8 cellular contexts compared by ENCODE assay signal in the genomic region with DNA sequence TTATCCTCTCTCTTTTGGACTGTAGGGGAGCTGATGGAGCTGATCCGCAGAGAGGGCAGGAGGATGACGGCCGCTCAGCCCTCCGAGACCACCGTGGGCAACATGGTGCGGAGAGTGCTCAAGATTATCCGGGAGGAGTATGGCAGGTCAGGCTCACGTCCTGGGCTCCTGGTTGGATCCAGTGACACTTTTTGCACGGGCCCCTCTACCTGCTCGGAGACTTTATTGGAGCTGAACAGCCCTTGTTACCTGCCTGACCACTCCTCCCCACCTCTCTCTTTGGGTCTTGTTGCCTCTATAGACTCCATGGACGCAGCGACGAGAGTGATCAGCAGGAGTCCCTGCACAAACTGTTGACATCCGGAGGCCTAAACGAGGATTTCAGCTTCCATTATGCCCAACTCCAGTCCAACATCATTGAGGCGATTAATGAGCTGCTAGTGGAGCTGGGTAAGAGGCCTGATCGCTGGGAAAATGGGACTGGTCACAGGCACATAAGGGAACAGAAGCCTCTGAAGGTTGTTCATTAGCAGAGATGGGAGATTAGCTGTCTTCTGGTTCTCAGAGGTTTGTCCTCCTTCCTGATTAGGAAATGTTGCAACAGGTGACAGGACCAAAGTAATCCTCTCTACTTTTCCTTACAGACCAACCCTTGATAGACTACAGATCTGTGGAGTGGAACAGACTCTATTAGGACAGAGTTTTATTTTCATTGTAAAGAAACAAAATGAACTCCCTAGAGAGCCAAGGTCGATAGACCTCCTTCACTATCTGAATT. TPM values are rescaled to one million over a fixed set of nuclear protein-coding genes. Genes with fewer than 3 reads are reported as not detected.
A peak's percentile ranks its signal among the peaks of the same experiment; 100 is the strongest.
DNase-seq lines count a peak whose midpoint lies in the region; ATAC-seq, FAIRE-seq and TF ChIP-seq lines count a peak whose summit lies in the region.

No MANE protein-coding gene starts in this region.

- H2AFZ ChIP-seq in endothelial cell of umbilical vein (ENCODE audit: low read depth, low read length): no peak overlapping the region

- POLR2A ChIA-PET in endothelial cell of umbilical vein (lab: Charles Lee): interaction anchor here (1.0 to 1.8 kb wide), 5 partner anchors 8 to 54 kb away, joined by 3 to 7 read pairs (median 3); a partner anchor contains a TSS

- H3K4me2 ChIP-seq in endothelial cell of umbilical vein (ENCODE audit: insufficient read depth, low read length): peak overlapping the region; percentile 90

- no peak for ATAC-seq in GM19452 (IDR thresholded peaks at IDR 0.05; ENCODE audit: unreplicated experiment)

- H3K27ac ChIP-seq in Peyer's patch (peak overlapping the region; percentile 74 to 83 (median 79)), endothelial cell of umbilical vein (ENCODE audit: insufficient read depth, low read depth, low read length) (peak overlapping the region; percentile 64)

- H4K20me1 ChIP-seq in endothelial cell of umbilical vein (replicated peaks; ENCODE audit: control insufficient read depth, extremely low read depth, insufficient read depth, low read length): no peaks in the 10 kb centered on the region

- TF ChIP-seq CTCF in GM12875 (IDR thresholded peaks at IDR 0.05; ENCODE audit: borderline replicate concordance, insufficient read depth, low read depth, low read length) (no peak), Peyer's patch (IDR thresholded peaks at IDR 0.05) (no peak), endothelial cell of umbilical vein (IDR thresholded peaks at IDR 0.05; ENCODE audit: extremely low read depth in 1 of 2, insufficient read depth in 1 of 2, low read depth in 1 of 2, low read length in 2 of 2) (no peak), osteocyte (IDR thresholded peaks at IDR 0.05) (no peak)

- peaks cover 41% of the 10 kb centered on the region for H3K36me3 Mint-ChIP-seq in osteocyte (ENCODE audit: unreplicated experiment)

- H3K9ac ChIP-seq in endothelial cell of umbilical vein (replicated peaks; ENCODE audit: extremely low read depth, insufficient read depth, low read length): peak overlapping the region; percentile 74

- H3K4me3 Mint-ChIP-seq in osteocyte (ENCODE audit: unreplicated experiment): peak overlapping the region; percentile 100

- peaks cover 14% of the 10 kb centered on the region for H3K27me3 Mint-ChIP-seq in osteocyte (ENCODE audit: unreplicated experiment)

- H3K36me3 ChIP-seq in Peyer's patch: peaks cover 0 to 34% (median 0%) of the 10 kb centered on the region in 3 donors
- H3K36me3 ChIP-seq in endothelial cell of umbilical vein (ENCODE audit: control insufficient read depth in 2 of 2, extremely low read depth in 1 of 2, insufficient read depth in 2 of 2, low read length in 2 of 2): peaks cover 13 to 16% of the 10 kb centered on the region in 2 experiments

- CTCF ChIA-PET in endothelial cell of umbilical vein (lab: Charles Lee): interaction anchor here (0.8 to 2.6 kb wide), 17 partner anchors 8 to 97 kb away, joined by 3 to 23 read pairs (median 3); a partner anchor contains a TSS

- BruUV-seq in endothelial cell of umbilical vein (replicated peaks; lab: Mats Ljungman, UMichigan): TSS peak; percentile 50

- H3K9me3 ChIP-seq in Peyer's patch (no peaks in the 10 kb centered on the region), endothelial cell of umbilical vein (replicated peaks; ENCODE audit: control insufficient read depth, insufficient read depth, low read length) (no peaks in the 10 kb centered on the region)

- peaks cover 29% of the 10 kb centered on the region for H3K4me1 Mint-ChIP-seq in osteocyte (ENCODE audit: unreplicated experiment)

- no peaks in the 10 kb centered on the region for H3K9me3 Mint-ChIP-seq in osteocyte (ENCODE audit: unreplicated experiment)

- TF ChIP-seq POLR2A in Peyer's patch (IDR thresholded peaks at IDR 0.05) (no peak), endothelial cell of umbilical vein (IDR thresholded peaks at IDR 0.05; ENCODE audit: low read depth, low read length) (peak; percentile 60)

- dilution Hi-C loops in endothelial cell of umbilical vein (cut with MboI; ENCODE audit: extremely low pct_ligation_motif_present, low sequenced_read_pairs): no loop called here

- H3K9me1 ChIP-seq in endothelial cell of umbilical vein (replicated peaks; ENCODE audit: control insufficient read depth, extremely low read depth, insufficient read depth, low read length): no peaks in the 10 kb centered on the region

- H3K4me1 ChIP-seq in Peyer's patch (peaks cover 0 to 10% (median 0%) of the 10 kb centered on the region in 4 donors), endothelial cell of umbilical vein (ENCODE audit: control insufficient read depth, extremely low read depth, insufficient read depth, low read length) (peaks cover 26% of the 10 kb centered on the region)

- no peaks in the 10 kb centered on the region for H3K27me3 ChIP-seq in Peyer's patch
- no peaks in the 10 kb centered on the region for H3K27me3 ChIP-seq in endothelial cell of umbilical vein (ENCODE audit: control insufficient read depth in 2 of 2, insufficient read depth in 2 of 2, low read length in 2 of 2)

- H3K27ac Mint-ChIP-seq in osteocyte (ENCODE audit: unreplicated experiment): peak overlapping the region; percentile 85

- intact Hi-C loops in endothelial cell of umbilical vein (cut with micrococcal nuclease): loop anchor here (1.0 to 5.0 kb wide), 5 partner anchors 8 to 64 kb away; a partner anchor contains a TSS

- peaks cover 37% of the 10 kb centered on the region for H3K79me2 ChIP-seq in endothelial cell of umbilical vein (ENCODE audit: control insufficient read depth, insufficient read depth, low read length)

- peak overlapping the region; percentile 89 for H3K4me3 ChIP-seq in GM12875 (ENCODE audit: low read depth, low read length)
- H3K4me3 ChIP-seq in Peyer's patch: peak overlapping the region; percentile 61 to 96 (median 76)
- peak overlapping the region; percentile 43 to 76 (median 59) for H3K4me3 ChIP-seq in endothelial cell of umbilical vein (replicated peaks in 1 of 3; ENCODE audit: insufficient read depth in 1 of 3, low read depth in 1 of 3, low read length in 3 of 3)

- DNase-seq in Peyer's patch (peak in 1 of 3 donors; percentile 54), endothelial cell of umbilical vein (ENCODE audit: low read depth, low spot score) (peak; percentile 42), osteocyte (ENCODE audit: extremely low spot score, unreplicated experiment) (no peak), cerebellar cortex (ENCODE audit: low spot score) (no peak), medulla oblongata (ENCODE audit: extremely low spot score) (no peak), NCI-H1092 (lab: John Stamatoyannopoulos, UW) (no peak)

- FAIRE-seq in endothelial cell of umbilical vein (lab: Jason Lieb, UNC): peak; percentile 77

TF ChIP-seq in endothelial cell of umbilical vein, 7 proteins besides CTCF, POLR2A, EP300 and RAD21:
- TF ChIP-seq, protein P1, sequence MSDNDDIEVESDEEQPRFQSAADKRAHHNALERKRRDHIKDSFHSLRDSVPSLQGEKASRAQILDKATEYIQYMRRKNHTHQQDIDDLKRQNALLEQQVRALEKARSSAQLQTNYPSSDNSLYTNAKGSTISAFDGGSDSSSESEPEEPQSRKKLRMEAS (IDR thresholded peaks at IDR 0.05; ENCODE audit: insufficient read depth, insufficient read length): no peak
- TF ChIP-seq JUN (IDR thresholded peaks at IDR 0.05; ENCODE audit: borderline replicate concordance, insufficient read depth, insufficient read length, low read depth): no peak
TF ChIP-seq in endothelial cell of umbilical vein: peak in this region for 0.

RNA-seq across cellular contexts. Expression of a gene that starts 0.7 kb away (rescaled TPM):
- total RNA-seq in Peyer's patch (10 to 100 TPM; 32.3 to 38.6 (median 34.7) TPM), endothelial cell of umbilical vein (97.0 and 103 TPM in 2 replicates), osteocyte (44.4 and 46.7 TPM in 2 replicates)
- polyA plus RNA-seq in endothelial cell of umbilical vein: 143 and 146 TPM in 2 replicates
- polyA plus RNA-seq in endothelial cell of umbilical vein (2011; cell fraction: cytosol; rRNA removed): 124 and 125 TPM in 2 replicates
- 101 and 104 TPM in 2 replicates for polyA plus RNA-seq in endothelial cell of umbilical vein (2011; cell fraction: nucleus; rRNA removed)
- polyA plus RNA-seq in endothelial cell of umbilical vein (2012): 71.5 and 81.7 TPM in 2 replicates
- 89.0 and 115 TPM in 2 replicates for polyA minus RNA-seq in endothelial cell of umbilical vein
- 36.6 TPM for polyA minus RNA-seq in endothelial cell of umbilical vein (2011; cell fraction: cytosol; rRNA and poly(A)+ RNA removed)
- polyA minus RNA-seq in endothelial cell of umbilical vein (2011; cell fraction: nucleus; rRNA and poly(A)+ RNA removed): 65.0 and 65.2 TPM in 2 replicates

RNA-seq across cellular contexts. Expression of a gene that starts 47.8 kb away (rescaled TPM):
- total RNA-seq in Peyer's patch (10 to 100 TPM; 40.6 to 57.0 (median 48.5) TPM), endothelial cell of umbilical vein (14.6 and 16.5 TPM in 2 replicates), osteocyte (21.8 and 22.9 TPM in 2 replicates)
- 4.6 and 4.8 TPM in 2 replicates for polyA plus RNA-seq in endothelial cell of umbilical vein
- 4.8 and 5.3 TPM in 2 replicates for polyA plus RNA-seq in endothelial cell of umbilical vein (2011; cell fraction: cytosol; rRNA removed)
- 17.2 and 19.0 TPM in 2 replicates for polyA plus RNA-seq in endothelial cell of umbilical vein (2011; cell fraction: nucleus; rRNA removed)
- polyA plus RNA-seq in endothelial cell of umbilical vein (2012): 7.7 and 8.2 TPM in 2 replicates
- polyA minus RNA-seq in endothelial cell of umbilical vein: 20.0 and 27.1 TPM in 2 replicates
- polyA minus RNA-seq in endothelial cell of umbilical vein (2011; cell fraction: cytosol; rRNA and poly(A)+ RNA removed): 10.9 TPM
- polyA minus RNA-seq in endothelial cell of umbilical vein (2011; cell fraction: nucleus; rRNA and poly(A)+ RNA removed): 19.0 and 23.3 TPM in 2 replicates

RNA-seq across cellular contexts. Expression of a gene that starts 48.0 kb away (rescaled TPM):
- 10 to 100 TPM in 2 of 4 donors, 1 to 10 TPM in 2; 7.3 to 28.1 (median 10.8) TPM for total RNA-seq in Peyer's patch
- 206 and 254 TPM in 2 replicates for total RNA-seq in endothelial cell of umbilical vein
- polyA plus RNA-seq in endothelial cell of umbilical vein: 89.0 and 102 TPM in 2 replicates
- 47.5 and 62.9 TPM in 2 replicates for polyA plus RNA-seq in endothelial cell of umbilical vein (2011; cell fraction: cytosol; rRNA removed)
- 103 TPM in 2 replicates for polyA plus RNA-seq in endothelial cell of umbilical vein (2011; cell fraction: nucleus; rRNA removed)
- polyA plus RNA-seq in endothelial cell of umbilical vein (2012): 68.6 and 97.1 TPM in 2 replicates
- 49.2 and 69.1 TPM in 2 replicates for polyA minus RNA-seq in endothelial cell of umbilical vein
- polyA minus RNA-seq in endothelial cell of umbilical vein (2011; cell fraction: cytosol; rRNA and poly(A)+ RNA removed): not detected
- polyA minus RNA-seq in endothelial cell of umbilical vein (2011; cell fraction: nucleus; rRNA and poly(A)+ RNA removed): 84.1 and 105 TPM in 2 replicates
- total RNA-seq in osteocyte: 3.5 and 3.9 TPM in 2 replicates
